15 cellular contexts compared by ENCODE assay signal in genomic region chr10:7230956-7231355, GRCh38.
"Had no signal": no experiment of that assay in that cellular context is flagged by ENCODE, and none has a peak within 500 bp of the region (broad histone marks: within the 10 kb centered on the region; RNA-seq: fewer than 3 reads in every experiment).

No MANE protein-coding gene starts in this region.

- DNase-seq: activated CD4-positive, alpha-beta T cell treated with anti-CD3 and anti-CD28 coated beads, Interleukin-2, amount 50 U/mL, for 1 hour; activated CD8-positive, alpha-beta memory T cell treated with anti-CD3 and anti-CD28 coated beads, Interleukin-2, amount 50 U/mL, for 4 hours; activated naive CD4-positive, alpha-beta T cell treated with anti-CD3 and anti-CD28 coated beads for 36 hours; activated T-cell treated with anti-CD3 and anti-CD28 coated beads, Interleukin-2, amount 50 U/mL, for 4 hours; effector CD4-positive, alpha-beta T cell; islet precursor cell; left colon; lower lobe of right lung; midbrain; psoas muscle; right cardiac atrium; small intestine; stimulated activated naive B cell treated with anti-CD40 and anti-IgM and Interleukin-4, amounts not matched to agents 10 μg/mL and 1 μg/mL and 100 μg/mL, for 72 hours; T-cell had no signal

- H3K27me3 ChIP-seq: neural progenitor cell had no signal

- H2AFZ ChIP-seq: neural progenitor cell had no signal

- H3K9me3 Mint-ChIP-seq: activated T-cell treated with anti-CD3 and anti-CD28 coated beads, Interleukin-2, amount 50 U/mL, for 4 hours; T-cell had no signal

- H3K4me1 ChIP-seq: lower lobe of right lung, psoas muscle had no signal

- H3K4me3 ChIP-seq: lower lobe of right lung, neural progenitor cell, psoas muscle had no signal

- H3K4me3 Mint-ChIP-seq: activated naive CD4-positive, alpha-beta T cell treated with anti-CD3 and anti-CD28 coated beads for 36 hours; activated T-cell treated with anti-CD3 and anti-CD28 coated beads, Interleukin-2, amount 50 U/mL, for 4 hours; neural progenitor cell; stimulated activated naive B cell treated with anti-CD40 and anti-IgM and Interleukin-4, amounts not matched to agents 10 μg/mL and 1 μg/mL and 100 μg/mL, for 72 hours; T-cell had no signal

- H3K9ac ChIP-seq: neural progenitor cell had no signal

- H3K27me3 Mint-ChIP-seq: stimulated activated naive B cell treated with anti-CD40 and anti-IgM and Interleukin-4, amounts not matched to agents 10 μg/mL and 1 μg/mL and 100 μg/mL, for 72 hours; T-cell had no signal

- H3K27ac Mint-ChIP-seq: activated naive CD4-positive, alpha-beta T cell treated with anti-CD3 and anti-CD28 coated beads for 36 hours had no signal

- H3K36me3 ChIP-seq: neural progenitor cell had no signal

- H3K27ac ChIP-seq: lower lobe of right lung, neural progenitor cell, psoas muscle had no signal

- H3K9me3 ChIP-seq: lower lobe of right lung, psoas muscle had no signal

- H3K4me2 ChIP-seq: neural progenitor cell had no signal
